ENCODE assay signal across 9 cellular contexts in genomic region chr15:43799945-43800285, GRCh38. TPM values are rescaled to one million over a fixed set of nuclear protein-coding genes. Genes with fewer than 3 reads are reported as not detected.
DNase-seq lines count a peak whose midpoint lies in the region; ATAC-seq and TF ChIP-seq lines count a peak whose summit lies in the region.
"Had no signal": no experiment of that assay in that cellular context is flagged by ENCODE, and none has a peak within 500 bp of the region (broad histone marks: within the 10 kb centered on the region; RNA-seq: fewer than 3 reads in every experiment).

Gene SERINC4, minus strand, starts transcription at chr15:43800220. Its CDS starts 234 bp downstream, at chr15:43799986.

- intact Hi-C loops in spleen (cut with DNase I; ENCODE audit: low total_unique reads) = no loop called here

- peaks cover 38 to 49% of the 10 kb centered on the region in 2 donors for H3K36me3 Mint-ChIP-seq in activated naive CD4-positive, alpha-beta T cell treated with anti-CD3 and anti-CD28 coated beads, Interleukin-2, amount 50 U/mL, for 72 hours

- H3K9me3 ChIP-seq in spleen = no peaks in the 10 kb centered on the region

- no peak for TF ChIP-seq CTCF in HFF-Myc (IDR thresholded peaks at IDR 0.05; ENCODE audit: low read depth, low read length, missing control alignments)
- TF ChIP-seq CTCF in spleen (IDR thresholded peaks at IDR 0.05 in 8 of 11, conservative IDR thresholded peaks at IDR 0.05 in 3 of 11) = no peak

- no peak for TF ChIP-seq POLR2A in spleen (IDR thresholded peaks at IDR 0.05)

- no peaks in the 10 kb centered on the region for H3K27me3 ChIP-seq in spleen (replicated peaks in 1 of 7)

- H3K36me3 ChIP-seq in spleen = peaks cover 2 to 88% (median 46%) of the 10 kb centered on the region in 6 donors

- 94 to 98% (median 97%) methylated on average over 4 to 8 of the region's 8 CpGs for whole genome bisulfite sequencing in spleen, 5 donors

- ATAC-seq in activated naive CD4-positive, alpha-beta T cell treated with anti-CD3 and anti-CD28 coated beads, Interleukin-2, amount 50 U/mL, for 72 hours = peak in 1 of 2 donors; percentile 4

- H3K4me3 ChIP-seq in HFF-Myc (replicated peaks; ENCODE audit: low read depth, low read length) (peak within 1 kb of the TSS; percentile 96), iPS-11a (ENCODE audit: low read depth, low read length) (peak within 1 kb of the TSS; percentile 99), spleen (peak within 1 kb of the TSS; percentile 81 to 93 (median 88))

- peak within 1 kb of the TSS; percentile 74 to 93 (median 90) for H3K27ac ChIP-seq in spleen

- no peaks in the 10 kb centered on the region for H3K9me3 Mint-ChIP-seq in activated naive CD4-positive, alpha-beta T cell treated with anti-CD3 and anti-CD28 coated beads, Interleukin-2, amount 50 U/mL, for 72 hours

- DNase-seq in HFF-Myc (ENCODE audit: extremely low read depth, low read depth) (no peak), spleen (peak; percentile 79), NCI-H2196 treated with DMSO at 0.1 percent for 48 hours (lab: John Stamatoyannopoulos, UW; ENCODE audit: unreplicated experiment) (no peak), AG08396 (ENCODE audit: low spot score) (no peak), T-helper 9 cell (no peak), Ammon's horn (ENCODE audit: low spot score) (no peak)
- no peak for DNase-seq in activated naive CD4-positive, alpha-beta T cell treated with anti-CD3 and anti-CD28 coated beads, Interleukin-2, amount 50 U/mL, for 72 hours (ENCODE audit: low spot score in 2 of 2)

- H3K27ac Mint-ChIP-seq in activated naive CD4-positive, alpha-beta T cell treated with anti-CD3 and anti-CD28 coated beads, Interleukin-2, amount 50 U/mL, for 72 hours = peak within 1 kb of the TSS; percentile 91 to 99

- peaks cover 14 to 67% (median 46%) of the 10 kb centered on the region in 6 donors for H3K4me1 ChIP-seq in spleen

RNA-seq across cellular contexts. Expression of gene SERINC4, which starts in this region (rescaled TPM):
- total RNA-seq in activated naive CD4-positive, alpha-beta T cell treated with anti-CD3 and anti-CD28 coated beads, Interleukin-2, amount 50 U/mL, for 72 hours = under 1 TPM; 0.31 to 0.61 TPM
- not detected for total RNA-seq in spleen
- under 1 TPM; 0.09 to 0.29 (median 0.24) TPM for polyA plus RNA-seq in spleen
- total RNA-seq: myocyte had no signal

Comparison
In these comparisons a context has a peak if more than half of its experiments do, and no peak if none do; other contexts are left out.
1. Peak in DNase-seq, H3K4me3 ChIP-seq and H3K27ac ChIP-seq in spleen; RNA of the gene not detected or under 1 TPM.